In genomic region chr21:33383056-33383888, GRCh38 we compare ENCODE assay signal across 8 cellular contexts. TPM values are rescaled to one million over a fixed set of nuclear protein-coding genes. Genes with fewer than 3 reads are reported as not detected.
A peak's percentile ranks its signal among the peaks of the same experiment; 100 is the strongest.
DNase-seq lines count a peak whose midpoint lies in the region; ATAC-seq and TF ChIP-seq lines count a peak whose summit lies in the region.

No MANE protein-coding gene starts in this region.

- H3K9me3 ChIP-seq in Loucy (ENCODE audit: insufficient read depth, low read depth, low read length) (no peaks in the 10 kb centered on the region), neural progenitor cell (ENCODE audit: low read depth) (no peaks in the 10 kb centered on the region), thoracic aorta (no peaks in the 10 kb centered on the region)

- H3K36me3 Mint-ChIP-seq in GM23338 (ENCODE audit: low read depth) (no peaks in the 10 kb centered on the region), endothelial cell (ENCODE audit: low read depth, unreplicated experiment) (no peaks in the 10 kb centered on the region), neural progenitor cell (no peaks in the 10 kb centered on the region)

- TF ChIP-seq CTCF in GM23338 (conservative IDR thresholded peaks at IDR 0.05; ENCODE audit: low read depth in 2 of 2) (no peak), Loucy (conservative IDR thresholded peaks at IDR 0.05; ENCODE audit: low read length) (no peak), endothelial cell (IDR thresholded peaks at IDR 0.05; ENCODE audit: unreplicated experiment) (no peak), neural progenitor cell (IDR thresholded peaks at IDR 0.05) (no peak), thoracic aorta (IDR thresholded peaks at IDR 0.05) (no peak)

- ATAC-seq in GM23338 (peak; percentile 64), thoracic aorta (ENCODE audit: insufficient number of reproducible peaks, low FRiP score, low read depth) (no peak)

- H3K9me2 ChIP-seq in GM23338 (ENCODE audit: insufficient read depth): no peaks in the 10 kb centered on the region
- H3K9me2 ChIP-seq in Loucy (replicated peaks; ENCODE audit: low read depth, low read length): no peaks in the 10 kb centered on the region

- no peak overlapping the region for H3K4me3 ChIP-seq in GM23338
- H3K4me3 ChIP-seq in Loucy (ENCODE audit: low read length, poor library complexity, severe bottlenecking): peak overlapping the region; percentile 68
- no peak overlapping the region for H3K4me3 ChIP-seq in neural progenitor cell
- peak overlapping the region; percentile 47 for H3K4me3 ChIP-seq in thoracic aorta

- H3K27me3 ChIP-seq in GM23338 (ENCODE audit: insufficient read depth) (no peaks in the 10 kb centered on the region), Loucy (ENCODE audit: insufficient read depth, low read length, poor library complexity, severe bottlenecking) (no peaks in the 10 kb centered on the region), neural progenitor cell (no peaks in the 10 kb centered on the region), thoracic aorta (replicated peaks; ENCODE audit: insufficient read depth) (no peaks in the 10 kb centered on the region)

- H3K4me1 Mint-ChIP-seq in GM23338 (peaks cover 5% of the 10 kb centered on the region; the same call in 2 of the 3 replicates), endothelial cell (ENCODE audit: unreplicated experiment) (peaks cover 12% of the 10 kb centered on the region), neural progenitor cell (peaks cover 15% of the 10 kb centered on the region)

- H3K27me3 Mint-ChIP-seq in GM23338 (ENCODE audit: insufficient read depth, low read depth, poor library complexity): peaks cover 2% of the 10 kb centered on the region
- H3K27me3 Mint-ChIP-seq in endothelial cell (ENCODE audit: unreplicated experiment): peaks cover 4% of the 10 kb centered on the region
- H3K27me3 Mint-ChIP-seq in neural progenitor cell (ENCODE audit: insufficient read depth, low read depth): peaks cover 6% of the 10 kb centered on the region

- H3F3A ChIP-seq in GM23338 (replicated peaks; ENCODE audit: low read depth) (no peaks in the 10 kb centered on the region), Loucy (ENCODE audit: low read depth) (no peaks in the 10 kb centered on the region), neural progenitor cell (ENCODE audit: low read depth) (no peaks in the 10 kb centered on the region)

- H4K20me1 ChIP-seq in GM23338 (replicated peaks; ENCODE audit: insufficient read depth): no peaks in the 10 kb centered on the region
- H4K20me1 ChIP-seq in Loucy (ENCODE audit: insufficient read depth, low read length, poor library complexity, severe bottlenecking): no peaks in the 10 kb centered on the region
- no peaks in the 10 kb centered on the region for H4K20me1 ChIP-seq in neural progenitor cell (ENCODE audit: low read depth)

- H3K27ac Mint-ChIP-seq in GM23338 (no peak overlapping the region; the same call in 1 of the 2 replicates), endothelial cell (ENCODE audit: unreplicated experiment) (no peak overlapping the region), neural progenitor cell (no peak overlapping the region)

- H3K79me2 ChIP-seq in GM23338 (replicated peaks; ENCODE audit: insufficient read depth) (no peaks in the 10 kb centered on the region), Loucy (ENCODE audit: insufficient read depth, low read length) (0 out of 2 replicates have a peak, but pooled peaks cover 3% of the 10 kb centered on the region), neural progenitor cell (ENCODE audit: low read depth) (no peaks in the 10 kb centered on the region)

- H3K27ac ChIP-seq in GM23338 (ENCODE audit: low read depth) (no peak overlapping the region), neural progenitor cell (no peak overlapping the region), thoracic aorta (peak overlapping the region; percentile 38 to 39)

- H2AFZ ChIP-seq in GM23338: peak overlapping the region; percentile 88
- H2AFZ ChIP-seq in Loucy (ENCODE audit: low read length): peak overlapping the region; percentile 78
- no peak overlapping the region for H2AFZ ChIP-seq in neural progenitor cell (replicated peaks)

- no peak overlapping the region for H3K4me3 Mint-ChIP-seq in GM23338
- peak overlapping the region; percentile 72 for H3K4me3 Mint-ChIP-seq in endothelial cell (ENCODE audit: unreplicated experiment)
- H3K4me3 Mint-ChIP-seq in neural progenitor cell: no peak overlapping the region

- H3K36me3 ChIP-seq in GM23338 (ENCODE audit: insufficient read depth): no peaks in the 10 kb centered on the region
- H3K36me3 ChIP-seq in Loucy (ENCODE audit: insufficient read depth, low read length): no peaks in the 10 kb centered on the region
- H3K36me3 ChIP-seq in neural progenitor cell: no peaks in the 10 kb centered on the region
- no peaks in the 10 kb centered on the region for H3K36me3 ChIP-seq in thoracic aorta

- no peak overlapping the region for H3K4me2 ChIP-seq in GM23338
- peak overlapping the region; percentile 78 for H3K4me2 ChIP-seq in Loucy (ENCODE audit: low read depth, low read length, poor library complexity, severe bottlenecking)
- H3K4me2 ChIP-seq in neural progenitor cell: no peak overlapping the region

- no peaks in the 10 kb centered on the region; the same call in 2 of the 3 replicates for H3K9me3 Mint-ChIP-seq in GM23338
- no peaks in the 10 kb centered on the region for H3K9me3 Mint-ChIP-seq in endothelial cell (ENCODE audit: unreplicated experiment)
- H3K9me3 Mint-ChIP-seq in neural progenitor cell: no peaks in the 10 kb centered on the region

- H3K4me1 ChIP-seq in GM23338 (ENCODE audit: insufficient read depth) (no peaks in the 10 kb centered on the region), Loucy (ENCODE audit: insufficient read depth, low read length, poor library complexity, severe bottlenecking) (peaks cover 37% of the 10 kb centered on the region), neural progenitor cell (no peaks in the 10 kb centered on the region), thoracic aorta (ENCODE audit: control insufficient read depth in 1 of 2, low read depth in 2 of 2) (peaks cover 23 to 43% of the 10 kb centered on the region in 2 donors)

- H3K9ac ChIP-seq in Loucy (ENCODE audit: low read depth, low read length, poor library complexity, severe bottlenecking) (peak overlapping the region; percentile 68), neural progenitor cell (no peak overlapping the region)

- DNase-seq in ELF-1 (ENCODE audit: low read depth, low spot score) (peak; percentile 76), GM23338 (ENCODE audit: low spot score) (peak; percentile 20), endothelial cell (ENCODE audit: low spot score) (no peak), neural progenitor cell (ENCODE audit: low spot score) (peak; percentile 10), thoracic aorta (ENCODE audit: low spot score) (no peak), NCI-H128 (lab: John Stamatoyannopoulos, UW; ENCODE audit: unreplicated experiment) (no peak)
- peak; percentile 57 for DNase-seq in activated CD4-positive, alpha-beta T cell treated with anti-CD3 and anti-CD28 coated beads, Interleukin-2, amount 50 U/mL, for 1 hour

TF ChIP-seq in GM23338, 12 proteins besides CTCF, POLR2A, EP300 and RAD21 (continues in another document):
- TF ChIP-seq CREB1 (CRISPR knock-in tag; IDR thresholded peaks at IDR 0.05; ENCODE audit: low read depth): no peak
- TF ChIP-seq EZH2 (IDR thresholded peaks at IDR 0.05; ENCODE audit: low read depth, unreplicated experiment): no peak
- no peak for TF ChIP-seq REST (IDR thresholded peaks at IDR 0.05; ENCODE audit: unreplicated experiment)
- TF ChIP-seq EZH2phosphoT487 (IDR thresholded peaks at IDR 0.05; ENCODE audit: unreplicated experiment): no peak
- TF ChIP-seq JUNB (IDR thresholded peaks at IDR 0.05; ENCODE audit: unreplicated experiment): no peak
- TF ChIP-seq, protein P1, sequence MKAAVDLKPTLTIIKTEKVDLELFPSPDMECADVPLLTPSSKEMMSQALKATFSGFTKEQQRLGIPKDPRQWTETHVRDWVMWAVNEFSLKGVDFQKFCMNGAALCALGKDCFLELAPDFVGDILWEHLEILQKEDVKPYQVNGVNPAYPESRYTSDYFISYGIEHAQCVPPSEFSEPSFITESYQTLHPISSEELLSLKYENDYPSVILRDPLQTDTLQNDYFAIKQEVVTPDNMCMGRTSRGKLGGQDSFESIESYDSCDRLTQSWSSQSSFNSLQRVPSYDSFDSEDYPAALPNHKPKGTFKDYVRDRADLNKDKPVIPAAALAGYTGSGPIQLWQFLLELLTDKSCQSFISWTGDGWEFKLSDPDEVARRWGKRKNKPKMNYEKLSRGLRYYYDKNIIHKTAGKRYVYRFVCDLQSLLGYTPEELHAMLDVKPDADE (IDR thresholded peaks at IDR 0.05): no peak

RNA-seq across cellular contexts. Expression of gene IFNGR2, which starts 19.9 kb away (rescaled TPM):
- 21.9 and 25.0 TPM in 2 replicates for total RNA-seq in GM23338 (2014; rRNA removed; shearing (Covaris generic))
- polyA plus RNA-seq in GM23338 (2016; fragmentation: Nextera tagmentation; extraction: Ambion mirVana): 29.4 and 29.9 TPM in 2 replicates
- total RNA-seq in endothelial cell (ENCODE audit: unreplicated experiment) (32.1 TPM), neural progenitor cell (ENCODE audit: low replicate concordance) (50.6 and 61.0 TPM in 2 replicates), thoracic aorta (10 to 100 TPM; 67.3 to 72.2 TPM)

RNA-seq across cellular contexts. Expression of gene IFNAR1, which starts 58.5 kb away (rescaled TPM):
- 3.9 and 14.0 TPM in 2 replicates for total RNA-seq in GM23338 (2014; rRNA removed; shearing (Covaris generic))
- 14.5 and 18.7 TPM in 2 replicates for polyA plus RNA-seq in GM23338 (2016; fragmentation: Nextera tagmentation; extraction: Ambion mirVana)
- 34.8 TPM for total RNA-seq in endothelial cell (ENCODE audit: unreplicated experiment)
- 6.0 and 9.5 TPM in 2 replicates for total RNA-seq in neural progenitor cell (ENCODE audit: low replicate concordance)
- total RNA-seq in thoracic aorta: 10 to 100 TPM; 31.3 to 61.9 TPM

Comparison
In these comparisons a context has a peak if more than half of its experiments do, and no peak if none do; other contexts are left out.
1. DNase-seq: peak in ELF-1 (single experiment), GM23338 (single experiment), activated CD4-positive, alpha-beta T cell treated with anti-CD3 and anti-CD28 coated beads, Interleukin-2, amount 50 U/mL, for 1 hour (single experiment) and neural progenitor cell (single experiment); none in endothelial cell (single experiment), thoracic aorta (single experiment) and NCI-H128 (single experiment).
2. H3K27ac ChIP-seq: peak in thoracic aorta (2 of 2); none in GM23338 (single experiment) and neural progenitor cell (single experiment).
3. H3K4me3 ChIP-seq: peak in Loucy (single experiment) and thoracic aorta (single experiment); none in GM23338 (single experiment) and neural progenitor cell (single experiment).